In the genomic region with DNA sequence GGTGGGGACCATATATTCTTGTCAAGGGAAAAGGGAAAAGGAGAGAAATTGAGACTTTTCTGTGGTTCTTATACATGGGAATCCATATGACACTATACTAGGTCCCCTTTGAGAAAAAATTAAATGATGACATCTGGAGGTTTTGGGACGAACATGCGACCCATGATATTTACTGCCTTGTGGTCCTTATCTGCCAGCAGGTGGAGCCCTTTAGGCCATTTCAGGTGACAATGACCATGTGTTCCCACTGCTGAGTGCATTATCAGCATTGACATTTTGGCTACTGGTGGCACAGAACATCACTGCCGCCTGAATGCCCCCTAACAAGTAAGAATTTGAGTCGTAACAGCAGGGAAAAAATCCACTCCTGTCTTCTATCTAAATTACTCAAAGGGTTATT, we compare ENCODE assay signal across 9 cellular contexts.
DNase-seq lines count a peak whose midpoint lies in the region; ATAC-seq lines count a peak whose summit lies in the region.
"Had no signal": no experiment of that assay in that cellular context is flagged by ENCODE, and none has a peak within 500 bp of the region (broad histone marks: within the 10 kb centered on the region; RNA-seq: fewer than 3 reads in every experiment).

No MANE protein-coding gene starts in this region.

- peak; percentile 1 for DNase-seq in DMS153 (lab: John Stamatoyannopoulos, UW)
- DNase-seq in DMS153 treated with DMSO at 0.1 percent for 48 hours (lab: John Stamatoyannopoulos, UW; ENCODE audit: unreplicated experiment), result no peak
- DNase-seq in NT2/D1 (ENCODE audit: low read depth, low spot score), result peak; percentile 9
- DNase-seq in glomerular visceral epithelial cell (ENCODE audit: extremely low spot score), result peak; percentile 2
- no peak for DNase-seq in left cardiac atrium
- DNase-seq in stimulated activated CD4-positive, alpha-beta T cell treated with anti-CD3 and anti-CD28 coated beads, Interleukin-1b, Interleukin-23, amount 100 ng/mL, for 48 hours, result no peak

- ATAC-seq in HG02938 (IDR thresholded peaks at IDR 0.05; ENCODE audit: unreplicated experiment) (peak; percentile 60), left cardiac atrium (no peak), GM21447 (IDR thresholded peaks at IDR 0.05; ENCODE audit: unreplicated experiment) (no peak)

- no peaks in the 10 kb centered on the region for H3K27me3 ChIP-seq in NT2/D1 (ENCODE audit: insufficient read depth, insufficient read length)

- no peak overlapping the region for H3K9ac ChIP-seq in NT2/D1 (ENCODE audit: insufficient read length, low read depth)

- H3K36me3 ChIP-seq in NT2/D1 (ENCODE audit: insufficient read depth, insufficient read length, low read length), result no peaks in the 10 kb centered on the region

- intact Hi-C loops in left cardiac atrium (cut with DNase I), result no loop called here

- no peak overlapping the region for H3K4me3 ChIP-seq in NT2/D1 (ENCODE audit: insufficient read length, low read depth)
- H3K4me3 ChIP-seq: skin epidermis had no signal

- H3K9me3 ChIP-seq in NT2/D1 (ENCODE audit: insufficient read depth, low read length), result no peaks in the 10 kb centered on the region

- H3K4me1 ChIP-seq in NT2/D1 (ENCODE audit: insufficient read depth, insufficient read length), result no peaks in the 10 kb centered on the region

Comparison
In these comparisons a context has a peak if more than half of its experiments do, and no peak if none do; other contexts are left out.
1. DNase-seq: peak in DMS153 (single experiment), NT2/D1 (single experiment) and glomerular visceral epithelial cell (single experiment); none in DMS153 treated with DMSO at 0.1 percent for 48 hours (single experiment), left cardiac atrium (single experiment) and stimulated activated CD4-positive, alpha-beta T cell treated with anti-CD3 and anti-CD28 coated beads, Interleukin-1b, Interleukin-23, amount 100 ng/mL, for 48 hours (single experiment).